In the genomic region with DNA sequence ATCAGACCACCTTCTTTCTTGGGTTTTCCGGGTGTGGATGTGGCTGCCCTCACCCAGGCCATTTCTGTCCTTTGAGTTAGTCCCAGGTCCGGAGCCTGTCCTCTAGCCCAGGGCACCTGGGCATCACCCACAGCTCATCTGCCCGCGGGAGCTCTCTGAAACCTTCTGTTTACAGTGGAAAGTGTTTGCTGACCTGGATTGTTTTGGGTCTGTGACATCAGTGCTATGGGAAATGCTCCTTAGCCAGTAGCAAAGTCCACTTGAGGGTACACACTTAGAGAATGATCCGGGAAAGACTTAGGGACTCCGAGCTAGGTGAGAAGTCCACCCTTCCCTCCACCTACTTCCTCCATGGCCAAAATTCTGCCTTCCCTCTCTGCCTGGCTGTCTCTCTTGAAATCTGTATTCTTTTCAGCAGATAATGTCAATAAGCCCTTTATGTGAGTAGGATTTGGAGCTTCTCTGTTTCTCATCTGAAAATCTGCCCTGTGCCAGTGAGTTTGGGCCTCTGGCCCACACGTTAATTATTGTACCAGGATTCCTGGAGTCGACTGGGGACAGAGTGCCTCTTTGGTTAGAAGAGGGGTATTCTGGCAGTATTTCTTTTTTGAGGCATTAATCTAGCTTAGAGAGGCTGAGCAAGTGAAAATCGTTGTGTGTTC, we compare ENCODE assay signal across 19 cellular contexts. TPM values are rescaled to one million over a fixed set of nuclear protein-coding genes. Genes with fewer than 3 reads are reported as not detected.
A peak's percentile ranks its signal among the peaks of the same experiment; 100 is the strongest.
DNase-seq lines count a peak whose midpoint lies in the region; ATAC-seq and TF ChIP-seq lines count a peak whose summit lies in the region.
"Had no signal": no experiment of that assay in that cellular context is flagged by ENCODE, and none has a peak within 500 bp of the region (broad histone marks: within the 10 kb centered on the region; RNA-seq: fewer than 3 reads in every experiment).

No MANE protein-coding gene starts in this region.

- H3K9me3 ChIP-seq in body of pancreas (no peaks in the 10 kb centered on the region), left lung (no peaks in the 10 kb centered on the region), smooth muscle cell (replicated peaks; ENCODE audit: low read depth) (no peaks in the 10 kb centered on the region), Karpas-422 (ENCODE audit: low read length) (no peaks in the 10 kb centered on the region)
- H3K9me3 ChIP-seq: ascending aorta, testis had no signal

- ATAC-seq in body of pancreas (peak; percentile 55), left lung (peak; percentile 71), HG03039 (IDR thresholded peaks at IDR 0.05; ENCODE audit: unreplicated experiment) (no peak)

- TF ChIP-seq POLR2A in body of pancreas (IDR thresholded peaks at IDR 0.05): no peak

- H4K20me1 ChIP-seq in smooth muscle cell (ENCODE audit: low read depth) (no peaks in the 10 kb centered on the region), Karpas-422 (ENCODE audit: insufficient read depth, low read depth, low read length) (no peaks in the 10 kb centered on the region)

- no peak overlapping the region for H3K4me2 ChIP-seq in smooth muscle cell
- H3K4me2 ChIP-seq in Karpas-422 (ENCODE audit: low read depth, low read length, poor library complexity, severe bottlenecking): no peak overlapping the region

- H3K36me3 ChIP-seq in body of pancreas (replicated peaks in 1 of 2; ENCODE audit: insufficient read depth in 1 of 2, low read depth in 2 of 2) (no peaks in the 10 kb centered on the region), left lung (no peaks in the 10 kb centered on the region), smooth muscle cell (ENCODE audit: low read depth) (no peaks in the 10 kb centered on the region), Karpas-422 (ENCODE audit: insufficient read depth, low read length) (no peaks in the 10 kb centered on the region)
- H3K36me3 ChIP-seq: ascending aorta had no signal

- TF ChIP-seq CTCF in body of pancreas (IDR thresholded peaks at IDR 0.05): no peak
- TF ChIP-seq CTCF in left lung (IDR thresholded peaks at IDR 0.05): no peak
- no peak for TF ChIP-seq CTCF in smooth muscle cell (IDR thresholded peaks at IDR 0.05; ENCODE audit: borderline replicate concordance, insufficient read depth, poor library complexity, severe bottlenecking)

- no peak overlapping the region for H3K9ac ChIP-seq in smooth muscle cell (ENCODE audit: low read depth)
- H3K9ac ChIP-seq in Karpas-422 (ENCODE audit: low read length): no peak overlapping the region

- WGBS in body of pancreas, 2 donors: 57 to 60% methylated on average over 7 to 9 of the region's 9 CpGs
- WGBS in smooth muscle cell (ENCODE audit: low lambda C conversion rate): 88% methylated on average over 9 of the region's 9 CpGs

- intact Hi-C loops in body of pancreas (cut with DNase I) (no loop called here), left lung (cut with DNase I) (no loop called here)

- H2AFZ ChIP-seq in smooth muscle cell (ENCODE audit: low read depth): no peak overlapping the region
- H2AFZ ChIP-seq in Karpas-422 (ENCODE audit: low read length): no peak overlapping the region

- H3K9me2 ChIP-seq in Karpas-422 (replicated peaks; ENCODE audit: insufficient read depth, low read length): no peaks in the 10 kb centered on the region

- H3K4me3 ChIP-seq in body of pancreas: no peak overlapping the region
- no peak overlapping the region for H3K4me3 ChIP-seq in left lung
- H3K4me3 ChIP-seq in smooth muscle cell: no peak overlapping the region
- no peak overlapping the region for H3K4me3 ChIP-seq in Karpas-422 (ENCODE audit: low read length)
- H3K4me3 ChIP-seq: ascending aorta, testis had no signal

- H3K27ac ChIP-seq in body of pancreas (peak overlapping the region in 3 of 4 donors; percentile 33 to 52 (median 38)), left lung (peak overlapping the region in 1 of 2 donors; percentile 37), smooth muscle cell (ENCODE audit: low read depth) (peak overlapping the region; percentile 87), Karpas-422 (ENCODE audit: low read length) (no peak overlapping the region)
- H3K27ac ChIP-seq: ascending aorta, HL-60, testis had no signal

- peak; percentile 27 for DNase-seq in HuH-7.5 (ENCODE audit: low spot score)
- no peak for DNase-seq in body of pancreas
- no peak for DNase-seq in left lung
- no peak for DNase-seq in smooth muscle cell (lab: John Stamatoyannopoulos, UW; ENCODE audit: unreplicated experiment)
- no peak for DNase-seq in Karpas-422
- DNase-seq in epidermal melanocyte (ENCODE audit: insufficient read length, low spot score): no peak
- DNase-seq in NCI-H1417 treated with DMSO at 0.1 percent for 48 hours (lab: John Stamatoyannopoulos, UW): no peak
- DNase-seq: activated CD4-positive, alpha-beta T cell treated with anti-CD3 and anti-CD28 coated beads, Interleukin-2, amount 50 U/mL, for 1 hour; activated naive CD4-positive, alpha-beta T cell treated with Interleukin-2 at 50 U/mL for 16 hours; GF-D8; immature natural killer cell; KBM-7; NCI-H1105; NCI-H748 treated with DMSO at 0.1 percent for 48 hours; stimulated activated CD4-positive, alpha-beta T cell treated with anti-CD3 and anti-CD28 coated beads, Interleukin-2, amount 100 ng/mL, for 48 hours; testis had no signal

- peaks cover 24% of the 10 kb centered on the region for H3K4me1 ChIP-seq in body of pancreas
- H3K4me1 ChIP-seq in left lung: peaks cover 0 to 12% of the 10 kb centered on the region in 2 donors
- no peaks in the 10 kb centered on the region for H3K4me1 ChIP-seq in smooth muscle cell (ENCODE audit: low read depth)
- H3K4me1 ChIP-seq in Karpas-422 (ENCODE audit: low read length): no peaks in the 10 kb centered on the region
- H3K4me1 ChIP-seq: testis had no signal

- H3K79me2 ChIP-seq in smooth muscle cell (ENCODE audit: low read depth) (no peaks in the 10 kb centered on the region), Karpas-422 (ENCODE audit: low read length) (no peaks in the 10 kb centered on the region)

- no peaks in the 10 kb centered on the region for H3F3A ChIP-seq in smooth muscle cell (ENCODE audit: low read depth)

- H3K27me3 ChIP-seq in body of pancreas: no peaks in the 10 kb centered on the region
- no peaks in the 10 kb centered on the region for H3K27me3 ChIP-seq in left lung
- no peaks in the 10 kb centered on the region for H3K27me3 ChIP-seq in smooth muscle cell (ENCODE audit: low read depth)
- H3K27me3 ChIP-seq in Karpas-422 (ENCODE audit: low read length): no peaks in the 10 kb centered on the region
- H3K27me3 ChIP-seq: ascending aorta, testis had no signal

RNA-seq across cellular contexts. Expression of gene ABLIM3, which starts 19.9 kb away (rescaled TPM):
- total RNA-seq in body of pancreas (10 to 100 TPM in 1 of 2 donors, 1 to 10 TPM in 1; 3.9 to 11.2 TPM), left lung (10 to 100 TPM; 33.2 to 35.3 TPM), smooth muscle cell (1.8 and 6.8 TPM in 2 replicates)
- 2.6 and 3.6 TPM in 2 replicates for polyA plus RNA-seq in smooth muscle cell
- total RNA-seq in Karpas-422 (2014; rRNA removed; shearing (Covaris generic); ENCODE audit: low replicate concordance): not detected in 2 replicates
